In genomic region chr7:157464971-157465481, GRCh38 we compare ENCODE assay signal across 14 cellular contexts.
"Had no signal": no experiment of that assay in that cellular context is flagged by ENCODE, and none has a peak within 500 bp of the region (broad histone marks: within the 10 kb centered on the region; RNA-seq: fewer than 3 reads in every experiment).

No MANE protein-coding gene starts in this region.

- DNase-seq: activated CD4-positive, alpha-beta T cell treated with anti-CD3 and anti-CD28 coated beads for 48 hours; activated gamma-delta T cell treated with Interleukin-2 at 50 U/mL for 16 hours; activated naive CD8-positive, alpha-beta T cell treated with anti-CD3 and anti-CD28 coated beads, Interleukin-2, amount 10 ng/mL, durations not matched to agents 7 days and 5 days; activated T-cell treated with anti-CD3 and anti-CD28 coated beads, Interleukin-2, amount 50 U/mL, for 4 hours; foreskin keratinocyte; left cardiac atrium; mammary epithelial cell; mucosa of descending colon; small intestine; transverse colon had no signal

- H3K4me1 ChIP-seq: foreskin keratinocyte, pancreas, transverse colon had no signal

- H3K27ac ChIP-seq: foreskin keratinocyte, pancreas, transverse colon had no signal

- H3K4me3 ChIP-seq: mucosa of descending colon, pancreas, transverse colon had no signal

- H3K36me3 ChIP-seq: pancreas, transverse colon had no signal

- H3K9me3 ChIP-seq: mucosa of descending colon, pancreas, transverse colon had no signal

- ATAC-seq: activated T-cell treated with anti-CD3 and anti-CD28 coated beads, Interleukin-2, amount 50 U/mL, for 4 hours; foreskin keratinocyte; left cardiac atrium; mucosa of descending colon; naive thymus-derived CD8-positive, alpha-beta T cell; pancreas; SK-N-SH treated with all-trans-retinoic acid at 6 μM for 48 hours; WTC11 had no signal
